In the genomic region with DNA sequence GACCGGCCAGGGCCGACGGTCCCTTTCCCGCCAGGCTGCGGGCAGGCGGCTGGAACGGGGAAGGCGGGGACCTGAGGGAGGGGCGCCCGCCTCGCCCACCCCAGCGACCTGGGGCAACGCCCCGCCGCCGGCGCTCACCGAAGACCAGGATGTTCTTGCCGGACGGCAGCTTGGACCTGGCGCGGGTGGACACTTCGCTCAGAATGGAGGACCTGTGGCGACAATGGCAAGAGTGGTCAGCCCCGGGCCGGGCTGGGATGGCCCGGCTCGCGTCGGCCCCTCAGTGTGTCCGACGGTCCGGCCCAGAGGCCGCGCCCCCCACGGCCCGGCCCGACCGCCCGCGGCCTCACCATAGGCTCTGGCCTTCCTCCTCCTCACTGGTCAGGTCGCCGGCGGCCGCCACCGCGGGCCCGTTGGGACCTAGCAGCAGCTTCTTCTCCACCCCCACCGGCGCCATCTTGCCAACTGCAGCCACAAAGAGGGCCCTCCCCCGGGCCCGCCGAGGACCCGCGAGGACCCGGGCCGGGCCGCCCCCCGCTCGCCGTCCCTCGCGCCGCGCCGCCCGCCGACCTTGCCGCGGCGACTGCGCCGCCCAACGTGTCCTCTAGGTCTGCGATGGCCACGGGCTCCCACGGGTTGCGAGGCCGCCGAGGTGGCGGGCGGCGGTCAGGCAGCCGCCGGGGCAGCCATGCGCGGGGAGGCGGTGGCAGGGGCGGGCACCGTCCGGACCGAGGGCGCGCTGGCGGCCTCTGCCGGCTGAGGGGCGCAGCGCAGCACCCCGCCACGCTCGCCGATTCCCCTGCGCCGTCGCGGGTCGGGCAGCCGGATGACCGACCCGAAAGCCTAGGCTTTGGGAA, we compare ENCODE assay signal across 8 cellular contexts. TPM values are rescaled to one million over a fixed set of nuclear protein-coding genes. Genes with fewer than 3 reads are reported as not detected.
DNase-seq lines count a peak whose midpoint lies in the region; ATAC-seq and FAIRE-seq lines count a peak whose summit lies in the region.

TSS of gene DYNC1LI2 (minus strand) at position 475 of the 857 bp plus-strand sequence. CDS start at position 457, 18 bp downstream.

- peak within 1 kb of the TSS; percentile 69 for H3K4me3 Mint-ChIP-seq in central memory CD8-positive, alpha-beta T cell

- H3K27ac Mint-ChIP-seq in central memory CD8-positive, alpha-beta T cell (ENCODE audit: low read depth): peak within 1 kb of the TSS; percentile 90

- FAIRE-seq in GM18507 (lab: Jason Lieb, UNC): peak; percentile 77

- ATAC-seq in HG02970 (IDR thresholded peaks at IDR 0.05; ENCODE audit: low FRiP score, unreplicated experiment): peak; percentile 79
- ATAC-seq in activated CD4-positive, CD25-positive, alpha-beta regulatory T cell treated with anti-CD3 and anti-CD28 coated beads, Interleukin-2, amount 50 U/mL, for 24 hours: peak; percentile 92 to 93
- peak; percentile 92 for ATAC-seq in central memory CD8-positive, alpha-beta T cell (replicated peaks; ENCODE audit: extremely low read depth, poor library complexity, severe bottlenecking)

- peaks cover 41% of the 10 kb centered on the region for H3K4me1 Mint-ChIP-seq in central memory CD8-positive, alpha-beta T cell

- no peaks in the 10 kb centered on the region for H3K9me3 Mint-ChIP-seq in central memory CD8-positive, alpha-beta T cell

- H3K27me3 Mint-ChIP-seq in central memory CD8-positive, alpha-beta T cell: peaks cover 11% of the 10 kb centered on the region

- peaks cover 34% of the 10 kb centered on the region for H3K36me3 Mint-ChIP-seq in central memory CD8-positive, alpha-beta T cell (ENCODE audit: insufficient read depth)

- DNase-seq in A172 (ENCODE audit: low spot score): peak; percentile 27
- DNase-seq in GM18507 (ENCODE audit: extremely low spot score, insufficient read length, low read depth): peak; percentile 93
- DNase-seq in NCI-H2171 (lab: John Stamatoyannopoulos, UW): peak; percentile 60
- DNase-seq in central memory CD8-positive, alpha-beta T cell (ENCODE audit: low spot score in 2 of 2): peak; percentile 76
- DNase-seq in islet precursor cell: peak; percentile 82
- peak; percentile 57 to 75 (median 67) for DNase-seq in stimulated activated CD4-positive, alpha-beta T cell treated with anti-CD3 and anti-CD28 coated beads, Interleukin-12 subunit alpha, Interleukin-12 subunit beta, amount 100 ng/mL, for 48 hours (ENCODE audit: low read depth in 2 of 3, low spot score in 1 of 3)

RNA-seq across cellular contexts. Expression of gene DYNC1LI2, which starts in this region (rescaled TPM):
- 57.1 and 59.0 TPM in 2 replicates for total RNA-seq in A172 (2014; rRNA removed; shearing (Covaris generic))

Comparison
In these comparisons a context has a peak if more than half of its experiments do, and no peak if none do; other contexts are left out.
1. Peak in every context shown above with its lines: DNase-seq and ATAC-seq.
2. DNase-seq: peak in every context shown above with its lines; median percentile 93 in GM18507; 82 in islet precursor cell; 76 in central memory CD8-positive, alpha-beta T cell; 67 in stimulated activated CD4-positive, alpha-beta T cell treated with anti-CD3 and anti-CD28 coated beads, Interleukin-12 subunit alpha, Interleukin-12 subunit beta, amount 100 ng/mL, for 48 hours; 60 in NCI-H2171; 27 in A172.